In the genomic region with DNA sequence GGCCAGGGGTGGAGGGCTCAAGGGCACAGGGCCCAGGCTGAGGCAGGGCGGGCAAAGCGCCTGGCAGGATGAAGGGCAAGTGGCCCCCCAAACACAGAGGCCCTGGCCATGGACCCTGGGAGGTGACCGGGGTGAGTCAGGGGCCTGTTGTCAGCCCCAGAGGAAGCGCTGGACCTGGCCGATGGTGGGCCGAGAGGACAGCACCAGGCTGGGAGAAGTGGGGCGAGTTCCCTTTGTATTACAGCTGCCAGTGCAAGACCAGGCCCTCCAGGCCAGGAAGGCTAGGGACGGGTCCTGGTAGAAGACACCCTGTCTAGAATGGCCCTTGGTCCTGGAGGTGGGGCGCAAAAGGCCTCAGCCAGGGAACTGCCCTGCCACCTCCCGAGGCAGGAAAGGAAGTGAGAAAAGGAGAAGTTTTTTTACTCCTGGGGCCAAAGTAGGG, we compare ENCODE assay signal across 1 cellular context.
TF ChIP-seq lines count a peak whose summit lies in the region.

No MANE protein-coding gene starts in this region.

TF ChIP-seq in GM12878, 131 proteins besides CTCF, POLR2A, EP300 and RAD21 (continued from another document):
- TF ChIP-seq, protein P1, sequence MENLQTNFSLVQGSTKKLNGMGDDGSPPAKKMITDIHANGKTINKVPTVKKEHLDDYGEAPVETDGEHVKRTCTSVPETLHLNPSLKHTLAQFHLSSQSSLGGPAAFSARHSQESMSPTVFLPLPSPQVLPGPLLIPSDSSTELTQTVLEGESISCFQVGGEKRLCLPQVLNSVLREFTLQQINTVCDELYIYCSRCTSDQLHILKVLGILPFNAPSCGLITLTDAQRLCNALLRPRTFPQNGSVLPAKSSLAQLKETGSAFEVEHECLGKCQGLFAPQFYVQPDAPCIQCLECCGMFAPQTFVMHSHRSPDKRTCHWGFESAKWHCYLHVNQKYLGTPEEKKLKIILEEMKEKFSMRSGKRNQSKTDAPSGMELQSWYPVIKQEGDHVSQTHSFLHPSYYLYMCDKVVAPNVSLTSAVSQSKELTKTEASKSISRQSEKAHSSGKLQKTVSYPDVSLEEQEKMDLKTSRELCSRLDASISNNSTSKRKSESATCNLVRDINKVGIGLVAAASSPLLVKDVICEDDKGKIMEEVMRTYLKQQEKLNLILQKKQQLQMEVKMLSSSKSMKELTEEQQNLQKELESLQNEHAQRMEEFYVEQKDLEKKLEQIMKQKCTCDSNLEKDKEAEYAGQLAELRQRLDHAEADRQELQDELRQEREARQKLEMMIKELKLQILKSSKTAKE (IDR thresholded peaks at IDR 0.05; ENCODE audit: low read depth, poor library complexity, severe bottlenecking) = no peak
- TF ChIP-seq IKZF2 (IDR thresholded peaks at IDR 0.05) (peak in 1 of 2 experiments; percentile 32; a peak in 2 of 4 replicates), IKZF1 (conservative IDR thresholded peaks at IDR 0.05) (peak; percentile 51)
